In genomic region chr2:53944542-53944941, GRCh38 we compare ENCODE assay signal across 20 cellular contexts. TPM values are rescaled to one million over a fixed set of nuclear protein-coding genes. Genes with fewer than 3 reads are reported as not detected.
A peak's percentile ranks its signal among the peaks of the same experiment; 100 is the strongest.
DNase-seq lines count a peak whose midpoint lies in the region; ATAC-seq, FAIRE-seq and TF ChIP-seq lines count a peak whose summit lies in the region.
"Had no signal": no experiment of that assay in that cellular context is flagged by ENCODE, and none has a peak within 500 bp of the region (broad histone marks: within the 10 kb centered on the region; RNA-seq: fewer than 3 reads in every experiment).

No MANE protein-coding gene starts in this region.

- intact Hi-C loops in psoas muscle (cut with DNase I) (no loop called here), left ventricle myocardium inferior (cut with micrococcal nuclease) (no loop called here)

- H3K9me2 ChIP-seq in MM.1S (replicated peaks; ENCODE audit: insufficient read depth, low read length) = no peaks in the 10 kb centered on the region

- FAIRE-seq in A204.1 (lab: Jason Lieb, UNC) (peak; percentile 19), GM12892 (lab: Jason Lieb, UNC) (no peak)
- FAIRE-seq: H1 had no signal

- H3K36me3 ChIP-seq in MM.1S (replicated peaks; ENCODE audit: insufficient read depth, low read length) (peaks cover 2% of the 10 kb centered on the region; the same call in 1 of the 2 replicates), psoas muscle (ENCODE audit: insufficient read depth in 1 of 2, low read depth in 1 of 2) (peaks cover 0 to 58% of the 10 kb centered on the region in 2 donors), left ventricle myocardium inferior (peaks cover 37% of the 10 kb centered on the region)

- peaks cover 26% of the 10 kb centered on the region for H3F3A ChIP-seq in MM.1S (ENCODE audit: insufficient read depth, low read length)

- TF ChIP-seq CTCF in MM.1S (IDR thresholded peaks at IDR 0.05; ENCODE audit: low read length) (no peak), psoas muscle (IDR thresholded peaks at IDR 0.05) (no peak), left ventricle myocardium inferior (IDR thresholded peaks at IDR 0.05; ENCODE audit: borderline replicate concordance) (no peak)

- H3K27me3 ChIP-seq in MM.1S (replicated peaks; ENCODE audit: insufficient read depth, low read length) (no peaks in the 10 kb centered on the region), psoas muscle (ENCODE audit: insufficient read depth in 3 of 3, low read length in 2 of 3) (no peaks in the 10 kb centered on the region), left ventricle myocardium inferior (ENCODE audit: low read depth) (no peaks in the 10 kb centered on the region)
- H3K27me3 ChIP-seq: BE2C had no signal

- H3K9ac ChIP-seq in MM.1S (ENCODE audit: low read length) = no peak overlapping the region

- DNase-seq in MM.1S (no peak), psoas muscle (no peak), GM12892 (ENCODE audit: insufficient read length) (no peak), left ventricle myocardium inferior (no peak)
- DNase-seq: 8988T; BE2C; C1 segment of cervical spinal cord; CD4-positive, CD25-positive, alpha-beta regulatory T cell; CD8-positive, alpha-beta memory T cell; COR-L47; DMS 273 treated with DMSO at 0.1 percent for 48 hours; DMS53; DND-41; EL; H9 had no signal

- H3K79me2 ChIP-seq in MM.1S (ENCODE audit: low read length) = peaks cover 56% of the 10 kb centered on the region

- no peak for TF ChIP-seq POLR2A in GM12892 (IDR thresholded peaks at IDR 0.05; ENCODE audit: low read depth, low read length)

- H4K20me1 ChIP-seq in MM.1S (ENCODE audit: insufficient read depth, low read length) = no peaks in the 10 kb centered on the region

- no peak for ATAC-seq in SK-N-SH treated with all-trans-retinoic acid at 6 μM for 48 hours
- no peak for ATAC-seq in psoas muscle
- ATAC-seq in HG02981 (IDR thresholded peaks at IDR 0.05; ENCODE audit: unreplicated experiment) = no peak
- no peak for ATAC-seq in GM19328 (IDR thresholded peaks at IDR 0.05; ENCODE audit: unreplicated experiment)

- H3K4me2 ChIP-seq in MM.1S (ENCODE audit: low read depth, low read length) = no peak overlapping the region

- peak overlapping the region; percentile 88; the same call in 1 of the 2 replicates for H3K27ac ChIP-seq in MM.1S (ENCODE audit: low read length)
- H3K27ac ChIP-seq in psoas muscle = peak overlapping the region; percentile 75
- no peak overlapping the region for H3K27ac ChIP-seq in left ventricle myocardium inferior (replicated peaks)

- H3K9me3 ChIP-seq in MM.1S (replicated peaks; ENCODE audit: insufficient read depth, low read length) = no peaks in the 10 kb centered on the region
- H3K9me3 ChIP-seq in psoas muscle = no peaks in the 10 kb centered on the region
- no peaks in the 10 kb centered on the region for H3K9me3 ChIP-seq in left ventricle myocardium inferior (replicated peaks)
- H3K9me3 ChIP-seq: BE2C had no signal

- H2AFZ ChIP-seq in MM.1S (ENCODE audit: low read length) = no peak overlapping the region

- WGBS in psoas muscle, 3 donors = 95 to 100% (median 98%) methylated on average over 1 of the region's 1 CpG

- no peak overlapping the region for H3K4me3 ChIP-seq in MM.1S (ENCODE audit: low read length)
- no peak overlapping the region for H3K4me3 ChIP-seq in psoas muscle
- no peak overlapping the region for H3K4me3 ChIP-seq in left ventricle myocardium inferior

- peaks cover 37% of the 10 kb centered on the region for H3K4me1 ChIP-seq in MM.1S (ENCODE audit: low read length)
- H3K4me1 ChIP-seq in psoas muscle = peaks cover 34% of the 10 kb centered on the region
- peaks cover 36% of the 10 kb centered on the region for H3K4me1 ChIP-seq in left ventricle myocardium inferior
- H3K4me1 ChIP-seq: BE2C had no signal

TF ChIP-seq in SK-N-SH treated with all-trans-retinoic acid at 6 μM for 48 hours, 23 proteins besides CTCF, POLR2A, EP300 and RAD21:
- no peak for TF ChIP-seq BACH2 (CRISPR knock-in tag; IDR thresholded peaks at IDR 0.05; ENCODE audit: borderline replicate concordance)
- peak; percentile 77 for TF ChIP-seq TCF4 (CRISPR knock-in tag; IDR thresholded peaks at IDR 0.05; ENCODE audit: borderline replicate concordance)
TF ChIP-seq in SK-N-SH treated with all-trans-retinoic acid at 6 μM for 48 hours: peak in this region for 1.

RNA-seq across cellular contexts. Expression of gene PSME4, which starts 26.3 kb away (rescaled TPM):
- 100 to 1,000 TPM in 3 of 4 donors, 10 to 100 TPM in 1; 67.0 to 140 (median 116) TPM for total RNA-seq in psoas muscle
- 100 to 1,000 TPM in 1 of 3 donors, 10 to 100 TPM in 2; 55.2 to 189 (median 74.4) TPM for polyA plus RNA-seq in psoas muscle
- polyA plus RNA-seq in GM12892 (2012; ENCODE audit: missing spikeins) = 22.6 TPM
- total RNA-seq in left ventricle myocardium inferior = 63.6 TPM
